Comparison of ENCODE assay signal across 1 cellular context in the genomic region with DNA sequence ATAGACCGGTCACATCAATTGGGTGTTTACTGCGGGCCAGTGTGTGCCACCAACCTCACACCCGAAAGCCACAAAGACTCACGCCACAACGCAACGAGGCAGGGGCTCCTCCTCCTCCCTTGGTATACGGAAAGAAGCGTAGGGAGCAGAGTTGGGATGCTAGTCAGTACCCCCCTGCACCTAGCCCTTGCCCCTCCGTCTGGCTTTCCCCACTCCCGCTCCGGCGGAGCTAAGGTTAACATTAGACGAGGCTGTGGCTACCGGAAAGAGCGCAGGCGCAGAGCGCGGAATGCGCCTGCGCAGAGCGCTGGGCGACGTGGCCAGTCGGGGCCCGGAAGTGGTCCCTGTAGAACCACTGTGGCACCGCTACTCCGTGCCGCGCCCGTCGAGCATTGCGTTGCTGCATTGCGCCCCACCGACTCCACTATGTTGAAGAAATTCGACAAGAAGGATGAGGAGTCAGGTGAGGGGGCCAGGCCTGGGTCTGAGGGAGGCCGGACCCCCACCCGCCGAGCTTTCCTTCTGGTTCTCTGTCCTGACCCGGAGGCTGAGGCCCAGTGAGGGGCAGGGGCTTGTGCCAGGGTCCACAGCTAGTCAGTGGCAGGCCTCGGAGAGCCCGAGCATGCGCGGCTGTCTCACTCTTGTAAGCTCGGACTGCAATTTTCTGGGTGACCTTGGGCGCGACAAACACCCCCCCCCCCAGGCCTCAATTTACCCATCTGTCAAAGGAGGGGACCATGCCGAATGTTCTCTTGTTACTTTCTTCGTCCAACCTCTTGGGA.
TF ChIP-seq lines count a peak whose summit lies in the region.

COPG1 (plus strand) TSS at position 323 of the 782 bp plus-strand sequence; CDS start at position 427, 104 bp downstream.

TF ChIP-seq in H1, 55 proteins besides CTCF, POLR2A, EP300 and RAD21:
- no peak for TF ChIP-seq CEBPB (IDR thresholded peaks at IDR 0.05; ENCODE audit: low read depth, low read length)
- no peak for TF ChIP-seq SIRT6 (IDR thresholded peaks at IDR 0.05; ENCODE audit: low read length)
- TF ChIP-seq SUZ12 (IDR thresholded peaks at IDR 0.05; ENCODE audit: low read length): no peak
- TF ChIP-seq, protein P1, sequence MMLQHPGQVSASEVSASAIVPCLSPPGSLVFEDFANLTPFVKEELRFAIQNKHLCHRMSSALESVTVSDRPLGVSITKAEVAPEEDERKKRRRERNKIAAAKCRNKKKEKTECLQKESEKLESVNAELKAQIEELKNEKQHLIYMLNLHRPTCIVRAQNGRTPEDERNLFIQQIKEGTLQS (IDR thresholded peaks at IDR 0.05; ENCODE audit: insufficient read depth, low read depth, low read length): no peak
- TF ChIP-seq TCF12 (IDR thresholded peaks at IDR 0.05; ENCODE audit: low read depth, low read length): no peak
- TF ChIP-seq RFX5 (IDR thresholded peaks at IDR 0.05; ENCODE audit: borderline replicate concordance, low read depth, low read length): no peak
- no peak for TF ChIP-seq SP1 (IDR thresholded peaks at IDR 0.05; ENCODE audit: low read depth, low read length)
- no peak for TF ChIP-seq JUN (IDR thresholded peaks at IDR 0.05; ENCODE audit: low read depth, low read length)
- TF ChIP-seq JUND (IDR thresholded peaks at IDR 0.05; ENCODE audit: low read length): no peak
- TF ChIP-seq CHD1 (IDR thresholded peaks at IDR 0.05; ENCODE audit: low read depth, low read length): no peak
- no peak for TF ChIP-seq BRCA1 (IDR thresholded peaks at IDR 0.05; ENCODE audit: low read depth, low read length)
- TF ChIP-seq NRF1 (IDR thresholded peaks at IDR 0.05; ENCODE audit: low read depth, low read length): peak; percentile 88
- TF ChIP-seq, protein P2, sequence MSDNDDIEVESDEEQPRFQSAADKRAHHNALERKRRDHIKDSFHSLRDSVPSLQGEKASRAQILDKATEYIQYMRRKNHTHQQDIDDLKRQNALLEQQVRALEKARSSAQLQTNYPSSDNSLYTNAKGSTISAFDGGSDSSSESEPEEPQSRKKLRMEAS (IDR thresholded peaks at IDR 0.05): 0 out of 2 replicates have a peak, but pooled peaks have one; percentile 3
- TF ChIP-seq MAFK (IDR thresholded peaks at IDR 0.05; ENCODE audit: low read depth, low read length): no peak
- TF ChIP-seq, protein P3, sequence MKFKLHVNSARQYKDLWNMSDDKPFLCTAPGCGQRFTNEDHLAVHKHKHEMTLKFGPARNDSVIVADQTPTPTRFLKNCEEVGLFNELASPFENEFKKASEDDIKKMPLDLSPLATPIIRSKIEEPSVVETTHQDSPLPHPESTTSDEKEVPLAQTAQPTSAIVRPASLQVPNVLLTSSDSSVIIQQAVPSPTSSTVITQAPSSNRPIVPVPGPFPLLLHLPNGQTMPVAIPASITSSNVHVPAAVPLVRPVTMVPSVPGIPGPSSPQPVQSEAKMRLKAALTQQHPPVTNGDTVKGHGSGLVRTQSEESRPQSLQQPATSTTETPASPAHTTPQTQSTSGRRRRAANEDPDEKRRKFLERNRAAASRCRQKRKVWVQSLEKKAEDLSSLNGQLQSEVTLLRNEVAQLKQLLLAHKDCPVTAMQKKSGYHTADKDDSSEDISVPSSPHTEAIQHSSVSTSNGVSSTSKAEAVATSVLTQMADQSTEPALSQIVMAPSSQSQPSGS (IDR thresholded peaks at IDR 0.05; ENCODE audit: low read length): no peak
- TF ChIP-seq HDAC6 (IDR thresholded peaks at IDR 0.05; ENCODE audit: low read depth, low read length): no peak
- TF ChIP-seq CREB1 (IDR thresholded peaks at IDR 0.05): 0 out of 2 replicates have a peak, but pooled peaks have one; percentile 27
- no peak for TF ChIP-seq RNF2 (IDR thresholded peaks at IDR 0.05; ENCODE audit: borderline replicate concordance, low read depth, low read length, missing control alignments, poor library complexity, severe bottlenecking)
- TF ChIP-seq, protein P4, sequence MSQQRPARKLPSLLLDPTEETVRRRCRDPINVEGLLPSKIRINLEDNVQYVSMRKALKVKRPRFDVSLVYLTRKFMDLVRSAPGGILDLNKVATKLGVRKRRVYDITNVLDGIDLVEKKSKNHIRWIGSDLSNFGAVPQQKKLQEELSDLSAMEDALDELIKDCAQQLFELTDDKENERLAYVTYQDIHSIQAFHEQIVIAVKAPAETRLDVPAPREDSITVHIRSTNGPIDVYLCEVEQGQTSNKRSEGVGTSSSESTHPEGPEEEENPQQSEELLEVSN (IDR thresholded peaks at IDR 0.05): no peak; the same call in 1 of the 2 replicates
- no peak for TF ChIP-seq YY1 (IDR thresholded peaks at IDR 0.05; ENCODE audit: low read depth, low read length)
- 0 out of 2 replicates have a peak, but pooled peaks have one; percentile 34 for TF ChIP-seq EGR1 (IDR thresholded peaks at IDR 0.05; ENCODE audit: borderline replicate concordance, low read depth, low read length)
- TF ChIP-seq CTBP2 (IDR thresholded peaks at IDR 0.05; ENCODE audit: borderline replicate concordance, insufficient read depth, insufficient read length, low read length): no peak
- TF ChIP-seq KDM5A (IDR thresholded peaks at IDR 0.05; ENCODE audit: low read length): no peak
- no peak for TF ChIP-seq TEAD4 (IDR thresholded peaks at IDR 0.05; ENCODE audit: low read depth, low read length)
- TF ChIP-seq GTF2F1 (IDR thresholded peaks at IDR 0.05; ENCODE audit: borderline replicate concordance, low read depth, low read length): no peak
- TF ChIP-seq SAP30 (IDR thresholded peaks at IDR 0.05; ENCODE audit: insufficient read depth, insufficient replicate concordance, low read length): no peak
- TF ChIP-seq KDM4A (IDR thresholded peaks at IDR 0.05; ENCODE audit: low read depth, low read length, severe bottlenecking): peak; percentile 37
- TF ChIP-seq TBP (IDR thresholded peaks at IDR 0.05; ENCODE audit: low read depth, low read length): peak; percentile 78
- TF ChIP-seq ASH2L (IDR thresholded peaks at IDR 0.05; ENCODE audit: low read length): peak; percentile 56
- TF ChIP-seq ZNF274 (IDR thresholded peaks at IDR 0.05; ENCODE audit: borderline replicate concordance, extremely low read depth, low read length): no peak
- TF ChIP-seq CBX5 (IDR thresholded peaks at IDR 0.05; ENCODE audit: low read depth, low read length): no peak
- no peak for TF ChIP-seq SP4 (IDR thresholded peaks at IDR 0.05; ENCODE audit: low read length)
- TF ChIP-seq RXRA (IDR thresholded peaks at IDR 0.05; ENCODE audit: insufficient read depth, low read depth, low read length): no peak
- peak; percentile 84 for TF ChIP-seq POLR2AphosphoS5 (IDR thresholded peaks at IDR 0.05; ENCODE audit: low read depth, low read length)
- TF ChIP-seq POU5F1 (IDR thresholded peaks at IDR 0.05; ENCODE audit: low read depth, low read length): no peak
- TF ChIP-seq EZH2 (IDR thresholded peaks at IDR 0.05; ENCODE audit: low read depth, low read length, severe bottlenecking): no peak
- peak in 1 of 2 experiments; percentile 13; a peak in 1 of 4 replicates for TF ChIP-seq SIN3A (conservative IDR thresholded peaks at IDR 0.05 in 1 of 2, IDR thresholded peaks at IDR 0.05 in 1 of 2; ENCODE audit: low read depth in 1 of 2, low read length in 2 of 2)
- TF ChIP-seq SIX5 (IDR thresholded peaks at IDR 0.05; ENCODE audit: low read depth, low read length): no peak
- no peak for TF ChIP-seq KDM1A (IDR thresholded peaks at IDR 0.05; ENCODE audit: borderline replicate concordance, low read length)
- no peak for TF ChIP-seq CHD2 (IDR thresholded peaks at IDR 0.05; ENCODE audit: low read length)
- TF ChIP-seq TAF1 (IDR thresholded peaks at IDR 0.05; ENCODE audit: low read depth, low read length): peak; percentile 87
- TF ChIP-seq GABPA (IDR thresholded peaks at IDR 0.05; ENCODE audit: borderline replicate concordance, insufficient read depth, low read length): peak; percentile 71; the same call in 1 of the 2 replicates
- peak; percentile 25; the same call in 1 of the 2 replicates for TF ChIP-seq RBBP5 (IDR thresholded peaks at IDR 0.05; ENCODE audit: borderline replicate concordance, low read depth, low read length)
- TF ChIP-seq PHF8 (conservative IDR thresholded peaks at IDR 0.05; ENCODE audit: low read depth, low read length): peak; percentile 94
- no peak for TF ChIP-seq BCL11A (IDR thresholded peaks at IDR 0.05; ENCODE audit: low read depth in 2 of 2, low read length in 2 of 2)
- TF ChIP-seq FOSL1 (IDR thresholded peaks at IDR 0.05; ENCODE audit: insufficient read depth, low read depth, low read length): no peak
- TF ChIP-seq TAF7 (optimal IDR thresholded peaks at IDR 0.05; ENCODE audit: borderline replicate concordance, low read depth, low read length): peak; percentile 64
- TF ChIP-seq NANOG (IDR thresholded peaks at IDR 0.05; ENCODE audit: insufficient read depth, low read depth, low read length, poor library complexity, severe bottlenecking): no peak
- no peak for TF ChIP-seq CHD7 (IDR thresholded peaks at IDR 0.05; ENCODE audit: insufficient replicate concordance, low read length)
- TF ChIP-seq CBX8 (IDR thresholded peaks at IDR 0.05; ENCODE audit: borderline replicate concordance, low read depth, low read length): no peak
- TF ChIP-seq USF2 (IDR thresholded peaks at IDR 0.05; ENCODE audit: low read length): no peak
- no peak for TF ChIP-seq SRF (IDR thresholded peaks at IDR 0.05; ENCODE audit: low read depth, low read length)
- TF ChIP-seq SP2 (IDR thresholded peaks at IDR 0.05; ENCODE audit: low read length): no peak
- no peak for TF ChIP-seq BACH1 (IDR thresholded peaks at IDR 0.05; ENCODE audit: low read length)
- TF ChIP-seq HDAC2 (IDR thresholded peaks at IDR 0.05; ENCODE audit: borderline replicate concordance in 1 of 2, low read depth in 2 of 2, low read length in 2 of 2): no peak
